18 cellular contexts compared by ENCODE assay signal in the genomic region with DNA sequence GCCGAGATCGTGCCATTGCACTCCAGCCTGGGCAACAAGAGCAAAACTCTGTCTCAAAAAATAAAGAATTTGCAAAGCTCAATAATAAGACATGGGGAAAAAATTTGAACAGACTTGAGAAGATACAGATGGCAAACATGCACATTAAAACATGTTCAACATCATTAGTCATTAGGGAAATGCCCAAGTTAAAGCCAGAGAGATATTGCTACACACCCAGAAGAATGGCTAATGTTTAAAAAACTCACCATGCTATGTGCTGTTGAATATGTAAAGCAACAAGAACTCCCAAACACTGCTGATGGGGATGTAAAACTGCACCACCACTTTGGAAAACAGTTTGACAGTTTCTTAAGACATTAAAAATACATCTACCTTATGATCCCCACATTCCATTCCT. TPM values are rescaled to one million over a fixed set of nuclear protein-coding genes. Genes with fewer than 3 reads are reported as not detected.
DNase-seq lines count a peak whose midpoint lies in the region; ATAC-seq and TF ChIP-seq lines count a peak whose summit lies in the region.
"Had no signal": no experiment of that assay in that cellular context is flagged by ENCODE, and none has a peak within 500 bp of the region (broad histone marks: within the 10 kb centered on the region; RNA-seq: fewer than 3 reads in every experiment).

No MANE protein-coding gene starts in this region.

- H3K79me2 ChIP-seq in fibroblast of lung (ENCODE audit: control insufficient read depth, insufficient read depth, low read length): no peaks in the 10 kb centered on the region

- H3K36me3 Mint-ChIP-seq in activated CD4-positive, alpha-beta T cell treated with anti-CD3 and anti-CD28 coated beads, Interleukin-2, amount 10 ng/mL, durations not matched to agents 24 days and 14 days (ENCODE audit: low read depth): peaks cover 12% of the 10 kb centered on the region
- H3K36me3 Mint-ChIP-seq: IgD-negative memory B cell had no signal

- H3K4me2 ChIP-seq in fibroblast of lung (ENCODE audit: extremely low read depth, insufficient read depth, low read length): no peak overlapping the region

- H3K4me1 Mint-ChIP-seq in activated CD4-positive, alpha-beta T cell treated with anti-CD3 and anti-CD28 coated beads, Interleukin-2, amount 10 ng/mL, durations not matched to agents 24 days and 14 days: peaks cover 8% of the 10 kb centered on the region
- H3K4me1 Mint-ChIP-seq: stimulated activated memory B cell treated with anti-CD40 and anti-IgM and Interleukin-4, amounts not matched to agents 10 μg/mL and 1 μg/mL and 100 μg/mL, for 72 hours had no signal

- H3K9ac ChIP-seq in fibroblast of lung (ENCODE audit: insufficient read depth, low read length): no peak overlapping the region

- peak; percentile 40 for DNase-seq in Caki2 (ENCODE audit: low read depth)
- peak; percentile 46 for DNase-seq in RWPE1 (ENCODE audit: low spot score)
- DNase-seq in fibroblast of lung (ENCODE audit: low read depth in 2 of 2): peak; percentile 59 to 87
- peak; percentile 90 for DNase-seq in renal cortical epithelial cell (ENCODE audit: low read depth)
- DNase-seq in NCI-H2171 treated with DMSO at 0.1 percent for 48 hours (lab: John Stamatoyannopoulos, UW): no peak
- no peak for DNase-seq in activated CD4-positive, alpha-beta T cell treated with anti-CD3 and anti-CD28 coated beads, Interleukin-2, amount 10 ng/mL, durations not matched to agents 24 days and 14 days
- DNase-seq in cerebellar cortex (ENCODE audit: low spot score): no peak
- DNase-seq: activated CD4-positive, CD25-positive, alpha-beta regulatory T cell; activated naive CD4-positive, alpha-beta T cell treated with anti-CD3 and anti-CD28 coated beads for 36 hours; CD8-positive, alpha-beta T cell; kidney glomerular epithelial cell; NCI-H1417; NCI-H446 treated with DMSO at 0.1 percent for 48 hours; stimulated activated CD4-positive, alpha-beta T cell treated with anti-CD3 and anti-CD28 coated beads, Interleukin-4, amount 100 ng/mL, for 1 hour; uterus had no signal

- ATAC-seq in HG02981 (IDR thresholded peaks at IDR 0.05; ENCODE audit: unreplicated experiment): no peak
- ATAC-seq: CD8-positive, alpha-beta T cell; stimulated activated memory B cell treated with anti-CD40 and anti-IgM and Interleukin-4, amounts not matched to agents 10 μg/mL and 1 μg/mL and 100 μg/mL, for 72 hours had no signal

- no peak overlapping the region for H3K4me3 Mint-ChIP-seq in activated CD4-positive, alpha-beta T cell treated with anti-CD3 and anti-CD28 coated beads, Interleukin-2, amount 10 ng/mL, durations not matched to agents 24 days and 14 days
- H3K4me3 Mint-ChIP-seq: activated naive CD4-positive, alpha-beta T cell treated with anti-CD3 and anti-CD28 coated beads for 36 hours; CD8-positive, alpha-beta T cell; IgD-negative memory B cell; stimulated activated memory B cell treated with anti-CD40 and anti-IgM and Interleukin-4, amounts not matched to agents 10 μg/mL and 1 μg/mL and 100 μg/mL, for 72 hours had no signal

- peak overlapping the region; percentile 92 for H3K27ac ChIP-seq in RWPE1
- H3K27ac ChIP-seq in fibroblast of lung (ENCODE audit: insufficient read depth, low read length): no peak overlapping the region

- no peak overlapping the region for H3K4me3 ChIP-seq in fibroblast of lung (replicated peaks in 1 of 4; ENCODE audit: control extremely low read depth in 1 of 4, insufficient read depth in 1 of 4, low read depth in 3 of 4, low read length in 4 of 4)
- H3K4me3 ChIP-seq: uterus had no signal

- H3K9me3 Mint-ChIP-seq in activated CD4-positive, alpha-beta T cell treated with anti-CD3 and anti-CD28 coated beads, Interleukin-2, amount 10 ng/mL, durations not matched to agents 24 days and 14 days: no peaks in the 10 kb centered on the region
- H3K9me3 Mint-ChIP-seq: activated naive CD4-positive, alpha-beta T cell treated with anti-CD3 and anti-CD28 coated beads for 36 hours; CD8-positive, alpha-beta T cell; IgD-negative memory B cell; stimulated activated memory B cell treated with anti-CD40 and anti-IgM and Interleukin-4, amounts not matched to agents 10 μg/mL and 1 μg/mL and 100 μg/mL, for 72 hours had no signal

- H3K4me1 ChIP-seq in fibroblast of lung (ENCODE audit: control insufficient read depth, extremely low read depth, insufficient read depth, low read length): peaks cover 7% of the 10 kb centered on the region
- H3K4me1 ChIP-seq: uterus had no signal

- H3K27ac Mint-ChIP-seq in activated CD4-positive, alpha-beta T cell treated with anti-CD3 and anti-CD28 coated beads, Interleukin-2, amount 10 ng/mL, durations not matched to agents 24 days and 14 days: no peak overlapping the region
- H3K27ac Mint-ChIP-seq: activated naive CD4-positive, alpha-beta T cell treated with anti-CD3 and anti-CD28 coated beads for 36 hours; CD8-positive, alpha-beta T cell; IgD-negative memory B cell; stimulated activated memory B cell treated with anti-CD40 and anti-IgM and Interleukin-4, amounts not matched to agents 10 μg/mL and 1 μg/mL and 100 μg/mL, for 72 hours had no signal

- no peaks in the 10 kb centered on the region for H3K27me3 Mint-ChIP-seq in activated CD4-positive, alpha-beta T cell treated with anti-CD3 and anti-CD28 coated beads, Interleukin-2, amount 10 ng/mL, durations not matched to agents 24 days and 14 days
- H3K27me3 Mint-ChIP-seq: IgD-negative memory B cell; stimulated activated memory B cell treated with anti-CD40 and anti-IgM and Interleukin-4, amounts not matched to agents 10 μg/mL and 1 μg/mL and 100 μg/mL, for 72 hours had no signal

- TF ChIP-seq CTCF in RWPE1 (conservative IDR thresholded peaks at IDR 0.05; ENCODE audit: low read depth) (no peak), fibroblast of lung (conservative IDR thresholded peaks at IDR 0.05 in 1 of 2, IDR thresholded peaks at IDR 0.05 in 1 of 2; ENCODE audit: low read depth in 1 of 2, low read length in 2 of 2) (no peak)

- CTCF ChIA-PET in RWPE1 (lab: Yijun Ruan, JAX): no interaction called here

- H3K27me3 ChIP-seq in fibroblast of lung (ENCODE audit: control insufficient read depth, insufficient read depth, low read length): no peaks in the 10 kb centered on the region
- H3K27me3 ChIP-seq: uterus had no signal

- intact Hi-C loops in activated CD4-positive, alpha-beta T cell treated with anti-CD3 and anti-CD28 coated beads, Interleukin-2, amount 10 ng/mL, durations not matched to agents 24 days and 14 days (cut with micrococcal nuclease): no loop called here

- H4K20me1 ChIP-seq in fibroblast of lung (ENCODE audit: control insufficient read depth, extremely low read depth, insufficient read depth, low read length): no peaks in the 10 kb centered on the region

- no peak overlapping the region for H2AFZ ChIP-seq in fibroblast of lung (ENCODE audit: low read length)

- H3K9me3 ChIP-seq in fibroblast of lung (ENCODE audit: control insufficient read depth, insufficient read depth, low read depth, low read length): no peaks in the 10 kb centered on the region
- H3K9me3 ChIP-seq: uterus had no signal

- POLR2A ChIA-PET in RWPE1 (lab: Yijun Ruan, JAX; ENCODE audit: low non-redundant PET): no interaction called here

- no peaks in the 10 kb centered on the region for H3K36me3 ChIP-seq in fibroblast of lung (ENCODE audit: control insufficient read depth, insufficient read depth, low read length)
- H3K36me3 ChIP-seq: uterus had no signal

- in situ Hi-C loops in Caki2 (cut with HindIII; ENCODE audit: low pct_unique_long_range_greater_than_20kb, low sequenced_read_pairs): no loop called here

RNA-seq across cellular contexts. Expression of gene LRRC75B, which starts 12.6 kb away (rescaled TPM):
- total RNA-seq in Caki2 (2014; rRNA removed; shearing (Covaris generic); ENCODE audit: low replicate concordance): 10.0 and 19.3 TPM in 2 replicates
- 5.6 and 7.9 TPM in 2 replicates for total RNA-seq in fibroblast of lung
- 2.8 and 2.9 TPM in 2 replicates for polyA plus RNA-seq in fibroblast of lung
- polyA plus RNA-seq in fibroblast of lung (2012): 3.5 and 4.4 TPM in 2 replicates
- 1.4 and 6.2 TPM in 2 replicates for polyA minus RNA-seq in fibroblast of lung (ENCODE audit: low replicate concordance)
- 7.8 and 8.2 TPM in 2 replicates for total RNA-seq in renal cortical epithelial cell
- 2.6 and 3.2 TPM in 2 replicates for total RNA-seq in activated CD4-positive, alpha-beta T cell treated with anti-CD3 and anti-CD28 coated beads, Interleukin-2, amount 10 ng/mL, durations not matched to agents 24 days and 14 days
- total RNA-seq: CD8-positive, alpha-beta T cell had no signal

RNA-seq across cellular contexts. Expression of gene GGT1, which starts 22.7 kb away (rescaled TPM):
- 396 and 486 TPM in 2 replicates for total RNA-seq in Caki2 (2014; rRNA removed; shearing (Covaris generic); ENCODE audit: low replicate concordance)
- 1.3 and 2.0 TPM in 2 replicates for total RNA-seq in fibroblast of lung
- 0.33 and 0.37 TPM in 2 replicates for polyA plus RNA-seq in fibroblast of lung
- 0.59 TPM in 2 replicates for polyA plus RNA-seq in fibroblast of lung (2012)
- polyA minus RNA-seq in fibroblast of lung (ENCODE audit: low replicate concordance): 0.79 TPM in 1 of 2 replicates, not detected in the other
- total RNA-seq in renal cortical epithelial cell: 118 and 145 TPM in 2 replicates
- total RNA-seq in activated CD4-positive, alpha-beta T cell treated with anti-CD3 and anti-CD28 coated beads, Interleukin-2, amount 10 ng/mL, durations not matched to agents 24 days and 14 days: 49.0 and 52.9 TPM in 2 replicates

RNA-seq across cellular contexts. Expression of gene SNRPD3, which starts 24.5 kb away (rescaled TPM):
- 158 and 182 TPM in 2 replicates for total RNA-seq in Caki2 (2014; rRNA removed; shearing (Covaris generic); ENCODE audit: low replicate concordance)
- total RNA-seq in fibroblast of lung (89.9 and 114 TPM in 2 replicates), renal cortical epithelial cell (166 and 255 TPM in 2 replicates)
- 151 and 221 TPM in 2 replicates for polyA plus RNA-seq in fibroblast of lung
- 151 and 177 TPM in 2 replicates for polyA plus RNA-seq in fibroblast of lung (2012)
- polyA minus RNA-seq in fibroblast of lung (ENCODE audit: low replicate concordance): 110 and 120 TPM in 2 replicates
- total RNA-seq in activated CD4-positive, alpha-beta T cell treated with anti-CD3 and anti-CD28 coated beads, Interleukin-2, amount 10 ng/mL, durations not matched to agents 24 days and 14 days: 166 and 175 TPM in 2 replicates

RNA-seq across cellular contexts. Expression of gene GUCD1, which starts 25.3 kb away (rescaled TPM):
- 209 and 238 TPM in 2 replicates for total RNA-seq in Caki2 (2014; rRNA removed; shearing (Covaris generic); ENCODE audit: low replicate concordance)
- total RNA-seq in fibroblast of lung (143 and 178 TPM in 2 replicates), renal cortical epithelial cell (129 and 169 TPM in 2 replicates)
- polyA plus RNA-seq in fibroblast of lung: 83.4 and 97.1 TPM in 2 replicates
- polyA plus RNA-seq in fibroblast of lung (2012): 73.4 and 84.8 TPM in 2 replicates
- polyA minus RNA-seq in fibroblast of lung (ENCODE audit: low replicate concordance): 180 and 262 TPM in 2 replicates
- total RNA-seq in activated CD4-positive, alpha-beta T cell treated with anti-CD3 and anti-CD28 coated beads, Interleukin-2, amount 10 ng/mL, durations not matched to agents 24 days and 14 days: 118 and 129 TPM in 2 replicates

Comparison
In these comparisons a context has a peak if more than half of its experiments do, and no peak if none do; other contexts are left out.
1. DNase-seq: peak in Caki2 (single experiment), RWPE1 (single experiment), fibroblast of lung (2 of 2) and renal cortical epithelial cell (single experiment); none in NCI-H2171 treated with DMSO at 0.1 percent for 48 hours (single experiment), activated CD4-positive, alpha-beta T cell treated with anti-CD3 and anti-CD28 coated beads, Interleukin-2, amount 10 ng/mL, durations not matched to agents 24 days and 14 days (single experiment) and cerebellar cortex (single experiment).
2. RNA of gene GGT1, which starts 22.7 kb away (total RNA-seq): 396 to 486 TPM in Caki2, 118 to 145 TPM in renal cortical epithelial cell and 49.0 to 52.9 TPM in activated CD4-positive, alpha-beta T cell treated with anti-CD3 and anti-CD28 coated beads, Interleukin-2, amount 10 ng/mL, durations not matched to agents 24 days and 14 days; 1.3 to 2.0 TPM in fibroblast of lung; every median in the first group is over 10 times any median in the second.